33 cellular contexts compared by ENCODE assay signal in the genomic region with DNA sequence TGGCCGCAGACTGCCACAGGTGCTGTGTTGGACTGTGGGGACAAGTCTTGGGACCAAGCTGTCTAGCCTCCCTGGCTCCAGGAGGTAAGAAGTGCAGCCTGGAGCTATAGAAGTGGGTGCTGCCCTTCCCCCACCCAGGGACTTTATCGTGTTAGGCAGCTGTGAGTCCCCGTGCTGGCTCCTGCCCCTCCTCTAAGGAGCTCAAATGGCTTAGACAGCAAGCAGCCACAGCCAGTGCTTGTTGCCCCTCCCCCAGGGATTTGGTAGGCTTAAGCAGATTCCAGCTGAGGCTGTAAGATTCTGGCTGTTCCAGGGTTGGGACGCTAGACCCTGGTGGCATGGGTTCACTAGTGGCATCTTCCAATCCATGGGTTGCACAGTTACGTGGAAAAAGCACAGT.
DNase-seq lines count a peak whose midpoint lies in the region; ATAC-seq, FAIRE-seq and TF ChIP-seq lines count a peak whose summit lies in the region.
"Had no signal": no experiment of that assay in that cellular context is flagged by ENCODE, and none has a peak within 500 bp of the region (broad histone marks: within the 10 kb centered on the region; RNA-seq: fewer than 3 reads in every experiment).

No MANE protein-coding gene starts in this region.

- no peak for TF ChIP-seq RAD21 in K562 (CRISPR knock-in tag; conservative IDR thresholded peaks at IDR 0.05 in 1 of 2, IDR thresholded peaks at IDR 0.05 in 1 of 2)

- 2% methylated on average over 5 of the region's 5 CpGs for WGBS in K562 (ENCODE audit: insufficient coverage, low coverage, missing lambda C conversion rate)
- no CpG with 5 or more reads among the region's 5 CpGs for WGBS in neuronal stem cell (ENCODE audit: extremely low coverage in 2 of 2, insufficient read length in 2 of 2, insufficient replicate concordance in 1 of 2), 2 donors

- H3K27ac ChIP-seq in GM23338 (ENCODE audit: low read depth): no peak overlapping the region
- no peak overlapping the region for H3K27ac ChIP-seq in K562 (ENCODE audit: extremely low read depth, low read depth, low read length)
- H3K27ac ChIP-seq in neuronal stem cell (replicated peaks; ENCODE audit: low read length): no peak overlapping the region
- H3K27ac ChIP-seq: A549, KMS-11, RWPE1 had no signal

- H3K4me2 ChIP-seq in GM23338 (no peak overlapping the region), K562 (ENCODE audit: insufficient read depth, low read length) (no peak overlapping the region), neuronal stem cell (ENCODE audit: insufficient read depth, low read length, poor library complexity, severe bottlenecking) (no peak overlapping the region)
- H3K4me2 ChIP-seq: A549, KMS-11, SK-N-SH had no signal

- in situ Hi-C loops in K562 (cut with MboI): no loop called here

- H3K4me3 ChIP-seq in GM23338 (no peak overlapping the region), K562 (no peak overlapping the region), neuronal stem cell (ENCODE audit: low read length in 2 of 2) (no peak overlapping the region)
- H3K4me3 ChIP-seq: A549, HAP-1 had no signal

- no peak overlapping the region for H3K27ac Mint-ChIP-seq in GM23338
- H3K27ac Mint-ChIP-seq: CD8-positive, alpha-beta T cell; HFFc6; T-helper 17 cell had no signal

- H3K9ac ChIP-seq in K562 (ENCODE audit: insufficient read depth in 1 of 2, low read depth in 2 of 2, low read length in 2 of 2): no peak overlapping the region
- no peak overlapping the region for H3K9ac ChIP-seq in neuronal stem cell (ENCODE audit: low read depth, low read length, poor library complexity)
- H3K9ac ChIP-seq: KMS-11, SK-N-SH had no signal

- no peaks in the 10 kb centered on the region for H3K9me1 ChIP-seq in K562 (ENCODE audit: control insufficient read depth, insufficient read depth, low read length)

- H3K4me1 ChIP-seq in GM23338 (ENCODE audit: insufficient read depth) (no peaks in the 10 kb centered on the region), K562 (replicated peaks in 1 of 2; ENCODE audit: control insufficient read depth in 2 of 2, insufficient read depth in 2 of 2, low read length in 2 of 2) (no peaks in the 10 kb centered on the region), neuronal stem cell (ENCODE audit: control insufficient read depth in 2 of 2, insufficient read depth in 1 of 2, low read depth in 1 of 2, low read length in 2 of 2) (no peaks in the 10 kb centered on the region)
- H3K4me1 ChIP-seq: A549, Caco-2, HAP-1 had no signal

- H2AFZ ChIP-seq in GM23338: peak overlapping the region; percentile 23; the same call in 1 of the 2 replicates
- no peak overlapping the region for H2AFZ ChIP-seq in K562 (ENCODE audit: low read depth, low read length)
- no peak overlapping the region for H2AFZ ChIP-seq in neuronal stem cell (ENCODE audit: low read length)

- ATAC-seq in GM23338 (no peak), K562 (peak; percentile 43; the same call in 1 of the 3 replicates), GM21825 (IDR thresholded peaks at IDR 0.05; ENCODE audit: unreplicated experiment) (no peak), GM18909 (IDR thresholded peaks at IDR 0.05; ENCODE audit: poor library complexity, unreplicated experiment) (no peak)
- ATAC-seq: A549; CD8-positive, alpha-beta T cell; Panc1; T-helper 17 cell had no signal

- CTCF ChIA-PET in K562 (lab: Yijun Ruan, JAX; ENCODE audit: low intra/inter-chr PET ratio): no interaction called here

- no peak overlapping the region for H2BK120ac ChIP-seq in neuronal stem cell (ENCODE audit: low read depth, low read length)

- H3K27me3 Mint-ChIP-seq in GM23338 (ENCODE audit: insufficient read depth, low read depth, poor library complexity): peaks cover 3% of the 10 kb centered on the region
- H3K27me3 Mint-ChIP-seq: T-helper 17 cell had no signal

- peak overlapping the region; percentile 39 for H3K14ac ChIP-seq in neuronal stem cell (ENCODE audit: low read length)

- H4K8ac ChIP-seq in neuronal stem cell (ENCODE audit: low read depth, low read length): no peak overlapping the region

- H3K36me3 ChIP-seq in GM23338 (ENCODE audit: insufficient read depth) (no peaks in the 10 kb centered on the region), K562 (ENCODE audit: control insufficient read depth, insufficient read depth, low read length) (no peaks in the 10 kb centered on the region), neuronal stem cell (replicated peaks in 1 of 2; ENCODE audit: control insufficient read depth in 2 of 2, insufficient read depth in 2 of 2, low read length in 2 of 2) (no peaks in the 10 kb centered on the region)
- H3K36me3 ChIP-seq: HAP-1 had no signal

- H3K79me1 ChIP-seq in neuronal stem cell (ENCODE audit: low read depth, low read length): no peaks in the 10 kb centered on the region

- no peaks in the 10 kb centered on the region for H3K9me3 ChIP-seq in K562 (replicated peaks; ENCODE audit: control insufficient read depth, insufficient read depth, low read depth, low read length)
- peaks cover 0 to 2% of the 10 kb centered on the region in 2 donors for H3K9me3 ChIP-seq in neuronal stem cell (replicated peaks in 1 of 2; ENCODE audit: control insufficient read depth in 2 of 2, insufficient read depth in 1 of 2, low read depth in 1 of 2, low read length in 2 of 2)
- H3K9me3 ChIP-seq: A549, Caco-2, HAP-1, SK-N-SH had no signal

- no peak overlapping the region for H3K4me3 Mint-ChIP-seq in GM23338
- H3K4me3 Mint-ChIP-seq: CD8-positive, alpha-beta T cell; HFFc6; T-helper 17 cell had no signal

- H3K23ac ChIP-seq in neuronal stem cell (ENCODE audit: low read depth, low read length, poor library complexity): no peak overlapping the region

- no peak for FAIRE-seq in K562 (lab: Jason Lieb, UNC)
- FAIRE-seq: A549, GM12892, GM19239 had no signal

- no peak for TF ChIP-seq EP300 in K562 (IDR thresholded peaks at IDR 0.05; ENCODE audit: low read length)

- H3K9me2 ChIP-seq in GM23338 (ENCODE audit: insufficient read depth): peaks cover 19% of the 10 kb centered on the region; the same call in 1 of the 2 replicates
- H3K9me2 ChIP-seq: SK-N-SH had no signal

- no peak for TF ChIP-seq POLR2A in K562 (conservative IDR thresholded peaks at IDR 0.05)

- H3K79me2 ChIP-seq in GM23338 (replicated peaks; ENCODE audit: insufficient read depth) (no peaks in the 10 kb centered on the region), K562 (ENCODE audit: control insufficient read depth, insufficient read depth, low read length) (no peaks in the 10 kb centered on the region)

- peaks cover 7% of the 10 kb centered on the region for H3K9me3 Mint-ChIP-seq in GM23338

- H4K20me1 ChIP-seq in GM23338 (replicated peaks; ENCODE audit: insufficient read depth) (no peaks in the 10 kb centered on the region), K562 (replicated peaks; ENCODE audit: control insufficient read depth, insufficient read depth, low read length) (no peaks in the 10 kb centered on the region)

- DNase-seq in GM23338 (ENCODE audit: low spot score) (no peak), OCI-M1 (lab: John Stamatoyannopoulos, UW) (peak; percentile 51), K562 (ENCODE audit: extremely low read depth in 1 of 4, low spot score in 3 of 4) (peak in 2 of 4 experiments; percentile 5 to 63), neuronal stem cell (ENCODE audit: low spot score) (no peak), SHP77 treated with DMSO at 0.1 percent for 48 hours (lab: John Stamatoyannopoulos, UW) (no peak)
- DNase-seq: C1 segment of cervical spinal cord; Caco-2; DMS 273 treated with DMSO at 0.1 percent for 48 hours; DMS79; EL; GF-D8; HFFc6; IMR-90; MM.1S; NCI-H1694; NCI-H2029 treated with DMSO at 0.1 percent for 48 hours; NCI-H510A; NCI-H748 treated with DMSO at 0.1 percent for 48 hours; NK-92 treated with Interleukin-12 subunit alpha and Interleukin-12 subunit beta, amount 100 ng/mL, for 24 hours; SHP77; SK-N-SH; SW 1271; T-helper 17 cell had no signal

- no peaks in the 10 kb centered on the region; the same call in 2 of the 3 replicates for H3K4me1 Mint-ChIP-seq in GM23338
- H3K4me1 Mint-ChIP-seq: T-helper 17 cell had no signal

- TF ChIP-seq CTCF in GM23338 (conservative IDR thresholded peaks at IDR 0.05; ENCODE audit: low read depth in 2 of 2) (no peak), K562 (IDR thresholded peaks at IDR 0.05 in 2 of 3, conservative IDR thresholded peaks at IDR 0.05 in 1 of 3; ENCODE audit: insufficient read depth in 2 of 3, low read depth in 1 of 3, low read length in 3 of 3) (no peak)

- POLR2A ChIA-PET in K562 (lab: Yijun Ruan, JAX): interaction anchor here (0.6 kb wide), 1 partner anchor 45 kb away, joined by 3 read pairs; no protein-coding TSS in a partner anchor

- BruUV-seq in K562 (replicated peaks; lab: Mats Ljungman, UMichigan): no TSS peak

- intact Hi-C loops in K562 (cut with micrococcal nuclease): no loop called here

- H2AK5ac ChIP-seq in neuronal stem cell (ENCODE audit: low read depth, low read length): no peak overlapping the region

- no peak overlapping the region for H2BK12ac ChIP-seq in neuronal stem cell (ENCODE audit: low read length)

- peaks cover 16% of the 10 kb centered on the region for H3K36me3 Mint-ChIP-seq in GM23338 (ENCODE audit: low read depth)
- H3K36me3 Mint-ChIP-seq: CD8-positive, alpha-beta T cell had no signal

- H2BK15ac ChIP-seq in neuronal stem cell (ENCODE audit: low read length): no peak overlapping the region

- no peak overlapping the region for H3K4ac ChIP-seq in neuronal stem cell (ENCODE audit: low read length)

- H3F3A ChIP-seq in GM23338 (replicated peaks; ENCODE audit: low read depth): no peaks in the 10 kb centered on the region

- H4K91ac ChIP-seq in neuronal stem cell (ENCODE audit: low read depth, low read length, poor library complexity): no peak overlapping the region

- peak overlapping the region; percentile 49 for H3K18ac ChIP-seq in neuronal stem cell (ENCODE audit: low read length)

- H3K27me3 ChIP-seq in GM23338 (ENCODE audit: insufficient read depth) (no peaks in the 10 kb centered on the region), K562 (ENCODE audit: control insufficient read depth in 2 of 2, insufficient read depth in 2 of 2, low read length in 2 of 2) (no peaks in the 10 kb centered on the region), neuronal stem cell (ENCODE audit: control insufficient read depth in 3 of 3, insufficient read depth in 3 of 3, low read depth in 1 of 3, low read length in 3 of 3) (no peaks in the 10 kb centered on the region)

- no peak overlapping the region for H2BK5ac ChIP-seq in neuronal stem cell (ENCODE audit: low read length)

TF ChIP-seq in K562, 482 proteins besides CTCF, POLR2A, EP300 and RAD21:
- TF ChIP-seq SNIP1 (IDR thresholded peaks at IDR 0.05; ENCODE audit: low read depth) (no peak), CBFA2T3 (IDR thresholded peaks at IDR 0.05) (peak; percentile 48; the same call in 1 of the 2 replicates)
- TF ChIP-seq, protein P1, sequence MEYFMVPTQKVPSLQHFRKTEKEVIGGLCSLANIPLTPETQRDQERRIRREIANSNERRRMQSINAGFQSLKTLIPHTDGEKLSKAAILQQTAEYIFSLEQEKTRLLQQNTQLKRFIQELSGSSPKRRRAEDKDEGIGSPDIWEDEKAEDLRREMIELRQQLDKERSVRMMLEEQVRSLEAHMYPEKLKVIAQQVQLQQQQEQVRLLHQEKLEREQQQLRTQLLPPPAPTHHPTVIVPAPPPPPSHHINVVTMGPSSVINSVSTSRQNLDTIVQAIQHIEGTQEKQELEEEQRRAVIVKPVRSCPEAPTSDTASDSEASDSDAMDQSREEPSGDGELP (CRISPR knock-in tag; IDR thresholded peaks at IDR 0.05; ENCODE audit: borderline replicate concordance): peak; percentile 58; the same call in 1 of the 2 replicates
